26 cellular contexts compared by ENCODE assay signal in the genomic region with DNA sequence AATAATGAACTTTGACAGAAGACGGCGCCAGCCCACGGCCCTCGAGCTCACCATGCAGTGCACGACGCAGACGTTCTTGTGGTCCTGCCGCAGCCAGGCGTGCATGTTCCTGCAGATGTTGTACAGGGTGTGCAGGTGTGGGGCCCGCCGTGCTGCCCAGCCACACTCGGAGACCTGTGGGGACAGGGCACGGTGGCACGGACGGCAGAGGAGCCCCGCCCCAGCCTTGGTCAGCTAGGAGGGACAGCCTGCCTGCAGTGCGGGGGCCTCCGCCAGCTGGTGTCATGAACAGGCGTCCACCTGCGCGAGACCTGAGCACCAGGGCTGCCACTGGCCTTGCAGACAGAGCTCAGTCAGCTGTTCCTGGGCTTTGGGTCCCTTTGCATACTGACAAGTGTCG. TPM values are rescaled to one million over a fixed set of nuclear protein-coding genes. Genes with fewer than 3 reads are reported as not detected.
"Had no signal": no experiment of that assay in that cellular context is flagged by ENCODE, and none has a peak within 500 bp of the region (broad histone marks: within the 10 kb centered on the region; RNA-seq: fewer than 3 reads in every experiment).

No MANE protein-coding gene starts in this region.

- H3K4me1 ChIP-seq: SJSA1 had no signal

- FAIRE-seq: HTR-8/SVneo, RCC 7860 had no signal

- H3K36me3 ChIP-seq: SJSA1 had no signal

- H3K9me3 Mint-ChIP-seq: IgD-negative memory B cell had no signal

- H3K4me3 ChIP-seq: SJSA1, SK-N-MC had no signal

- H3K27me3 ChIP-seq: SJSA1 had no signal

- H3K27ac ChIP-seq: HL-60, SJSA1, SK-N-MC had no signal

- H3K27me3 Mint-ChIP-seq: IgD-negative memory B cell had no signal

- DNase-seq: KBM-7, MV-4-11, NCI-H1048, NCI-H1105, NCI-H1417, NCI-H1436 treated with DMSO at 0.1 percent for 48 hours, NCI-H1694, NCI-H187 treated with DMSO at 0.1 percent for 48 hours, NCI-H2029 treated with DMSO at 0.1 percent for 48 hours, NCI-H2107, NCI-H226, NCI-H446, NCI-H510A, NCI-H524 treated with DMSO at 0.1 percent for 48 hours, NCI-H69, NCI-H774, Right ventricle myocardium superior, RPMI8226, SIG-M5 had no signal

- H3K9me3 ChIP-seq: SJSA1 had no signal

RNA-seq across cellular contexts. Expression of a gene that starts 56.7 kb away (rescaled TPM):
- total RNA-seq: LHCN-M2, SJSA1 had no signal
- polyA plus RNA-seq: IgD-negative memory B cell had no signal
